In genomic region chr20:48789185-48789668, GRCh38 we compare ENCODE assay signal across 10 cellular contexts. TPM values are rescaled to one million over a fixed set of nuclear protein-coding genes. Genes with fewer than 3 reads are reported as not detected.
A peak's percentile ranks its signal among the peaks of the same experiment; 100 is the strongest.
DNase-seq lines count a peak whose midpoint lies in the region; ATAC-seq and TF ChIP-seq lines count a peak whose summit lies in the region.
"Had no signal": no experiment of that assay in that cellular context is flagged by ENCODE, and none has a peak within 500 bp of the region (broad histone marks: within the 10 kb centered on the region; RNA-seq: fewer than 3 reads in every experiment).

No MANE protein-coding gene starts in this region.

- H3K4me3 Mint-ChIP-seq in memory B cell (peak overlapping the region; percentile 8), MCF 10A (ENCODE audit: unreplicated experiment) (no peak overlapping the region)
- H3K4me3 Mint-ChIP-seq: H9 had no signal

- CTCF ChIA-PET in MCF 10A (lab: Yijun Ruan, JAX): no interaction called here

- H3K27me3 Mint-ChIP-seq in memory B cell: no peaks in the 10 kb centered on the region
- peaks cover 62% of the 10 kb centered on the region for H3K27me3 Mint-ChIP-seq in MCF 10A (ENCODE audit: insufficient read depth, unreplicated experiment)

- TF ChIP-seq CTCF in GM13977 (IDR thresholded peaks at IDR 0.05; ENCODE audit: extremely low read depth, insufficient read depth, missing control alignments): no peak
- TF ChIP-seq CTCF in MCF 10A (IDR thresholded peaks at IDR 0.05; ENCODE audit: unreplicated experiment): no peak

- no TSS peak for BruUV-seq in MCF 10A (replicated peaks; lab: Mats Ljungman, UMichigan)

- intact Hi-C loops in MCF 10A (cut with micrococcal nuclease): no loop called here

- H3K9me3 Mint-ChIP-seq in memory B cell (peaks cover 3% of the 10 kb centered on the region), MCF 10A (ENCODE audit: unreplicated experiment) (no peaks in the 10 kb centered on the region)
- H3K9me3 Mint-ChIP-seq: H9 had no signal

- POLR2A ChIA-PET in MCF 10A (lab: Yijun Ruan, JAX): interaction anchor here (1.5 kb wide), 1 partner anchor 10 kb away, joined by 4 read pairs; no protein-coding TSS in a partner anchor

- in situ Hi-C loops in GM13977 (cut with MboI; ENCODE audit: low pct_unique_long_range_greater_than_20kb, low sequenced_read_pairs, unreplicated experiment): no loop called here

- H3K36me3 Mint-ChIP-seq in memory B cell (peaks cover 6% of the 10 kb centered on the region), MCF 10A (ENCODE audit: insufficient read depth, unreplicated experiment) (peaks cover 4% of the 10 kb centered on the region)

- H3K4me1 Mint-ChIP-seq in memory B cell: peaks cover 62% of the 10 kb centered on the region
- H3K4me1 Mint-ChIP-seq in MCF 10A (ENCODE audit: insufficient read depth, unreplicated experiment): peaks cover 12% of the 10 kb centered on the region

- H3K27ac Mint-ChIP-seq in memory B cell (no peak overlapping the region), MCF 10A (ENCODE audit: low read depth, unreplicated experiment) (no peak overlapping the region)
- H3K27ac Mint-ChIP-seq: H9 had no signal

- DNase-seq in GM13977 (ENCODE audit: low spot score) (peak; percentile 54), memory B cell (ENCODE audit: low spot score in 2 of 2) (no peak), D341Med (ENCODE audit: low spot score) (no peak), MCF 10A (ENCODE audit: unreplicated experiment) (no peak)
- DNase-seq: brain microvascular endothelial cell, H9, Kasumi-1 had no signal

- ATAC-seq in GM21423 (IDR thresholded peaks at IDR 0.05; ENCODE audit: unreplicated experiment): peak; percentile 9
- ATAC-seq in HG03457 (IDR thresholded peaks at IDR 0.05; ENCODE audit: unreplicated experiment): peak; percentile 7
- peak; percentile 34 for ATAC-seq in memory B cell (ENCODE audit: low read depth)
- ATAC-seq in GM18868 (IDR thresholded peaks at IDR 0.05; ENCODE audit: unreplicated experiment): no peak

RNA-seq across cellular contexts. Expression of gene PREX1, which starts 38.6 kb away (rescaled TPM):
- total RNA-seq in MCF 10A (2022): 0.05 TPM in 1 of 2 replicates, not detected in the other
